ENCODE assay signal across 18 cellular contexts in genomic region chr6:3287308-3287707, GRCh38. TPM values are rescaled to one million over a fixed set of nuclear protein-coding genes. Genes with fewer than 3 reads are reported as not detected.
DNase-seq lines count a peak whose midpoint lies in the region; ATAC-seq and TF ChIP-seq lines count a peak whose summit lies in the region.
"Had no signal": no experiment of that assay in that cellular context is flagged by ENCODE, and none has a peak within 500 bp of the region (broad histone marks: within the 10 kb centered on the region; RNA-seq: fewer than 3 reads in every experiment).

No MANE protein-coding gene starts in this region.

- H3K4me3 Mint-ChIP-seq in WTC11, result no peak overlapping the region
- H3K4me3 Mint-ChIP-seq: CD8-positive, alpha-beta T cell had no signal

- intact Hi-C loops in sciatic nerve (cut with DNase I), result loop anchor here (10.0 kb wide), 1 partner anchor 167 kb away; the partner anchor contains the start of gene SLC22A23

- TF ChIP-seq CTCF in WTC11 (IDR thresholded peaks at IDR 0.05) (no peak), foreskin keratinocyte (conservative IDR thresholded peaks at IDR 0.05) (no peak)

- H3K9me3 Mint-ChIP-seq in WTC11, result no peaks in the 10 kb centered on the region
- H3K9me3 Mint-ChIP-seq: CD8-positive, alpha-beta T cell had no signal

- DNase-seq in activated effector memory CD4-positive, alpha-beta T cell treated with anti-CD3 and anti-CD28 coated beads, Interleukin-2, amount 50 U/mL, for 16 hours, result peak; percentile 50
- DNase-seq in activated effector memory CD4-positive, alpha-beta T cell treated with Interleukin-2 at 50 U/mL for 16 hours, result no peak
- DNase-seq in WTC11 (ENCODE audit: low spot score) (peak; percentile 1), foreskin keratinocyte (peak in 1 of 2 donors; percentile 25), sciatic nerve (ENCODE audit: low spot score) (peak; percentile 40), NCI-H1092 (lab: John Stamatoyannopoulos, UW) (no peak), superior temporal gyrus (ENCODE audit: extremely low spot score) (no peak)
- DNase-seq: CD8-positive, alpha-beta T cell; H7; MM.1S; NCI-H1105 treated with DMSO at 0.1 percent for 48 hours; NCI-H1694 treated with DMSO at 0.1 percent for 48 hours; NCI-H345; NCI-H526; NK-92 treated with Interleukin-12 subunit alpha and Interleukin-12 subunit beta, amount 100 ng/mL, for 24 hours; OCI-M1 had no signal

- H3K4me1 ChIP-seq in foreskin keratinocyte, result peaks cover 4% of the 10 kb centered on the region

- CTCF ChIA-PET in WTC11 (lab: Charles Lee), result interaction anchor here (0.7 kb wide), 2 partner anchors 66 to 282 kb away, joined by 3 to 4 read pairs; no protein-coding TSS in a partner anchor

- ATAC-seq in WTC11, result no peak
- peak; percentile 30 for ATAC-seq in foreskin keratinocyte
- ATAC-seq in sciatic nerve, result no peak
- no peak for ATAC-seq in GM21447 (IDR thresholded peaks at IDR 0.05; ENCODE audit: unreplicated experiment)
- ATAC-seq: CD8-positive, alpha-beta T cell had no signal

- peaks cover 3% of the 10 kb centered on the region for H3K27me3 ChIP-seq in foreskin keratinocyte
- H3K27me3 ChIP-seq: BLaER1 had no signal

- peaks cover 64% of the 10 kb centered on the region for H3K36me3 Mint-ChIP-seq in WTC11

- H3K27ac ChIP-seq in foreskin keratinocyte, result no peak overlapping the region
- H3K27ac ChIP-seq: BLaER1 had no signal

- H3K4me1 Mint-ChIP-seq in WTC11, result peaks cover 9% of the 10 kb centered on the region

- no peak overlapping the region for H3K27ac Mint-ChIP-seq in WTC11
- H3K27ac Mint-ChIP-seq: CD8-positive, alpha-beta T cell had no signal

- POLR2A ChIA-PET in WTC11 (lab: Charles Lee), result no interaction called here

- H3K27me3 Mint-ChIP-seq in WTC11 (ENCODE audit: low read depth), result no peaks in the 10 kb centered on the region

TF ChIP-seq in WTC11, 78 proteins besides CTCF, POLR2A, EP300 and RAD21:
- TF ChIP-seq OVOL2 (CRISPR knock-in tag; IDR thresholded peaks at IDR 0.05; ENCODE audit: borderline replicate concordance), result no peak
- no peak for TF ChIP-seq ZNF121 (CRISPR knock-in tag; IDR thresholded peaks at IDR 0.05)
- TF ChIP-seq KAT7 (CRISPR knock-in tag; IDR thresholded peaks at IDR 0.05; ENCODE audit: borderline replicate concordance), result no peak
- TF ChIP-seq, protein P1, sequence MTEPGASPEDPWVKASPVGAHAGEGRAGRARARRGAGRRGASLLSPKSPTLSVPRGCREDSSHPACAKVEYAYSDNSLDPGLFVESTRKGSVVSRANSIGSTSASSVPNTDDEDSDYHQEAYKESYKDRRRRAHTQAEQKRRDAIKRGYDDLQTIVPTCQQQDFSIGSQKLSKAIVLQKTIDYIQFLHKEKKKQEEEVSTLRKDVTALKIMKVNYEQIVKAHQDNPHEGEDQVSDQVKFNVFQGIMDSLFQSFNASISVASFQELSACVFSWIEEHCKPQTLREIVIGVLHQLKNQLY (CRISPR knock-in tag; IDR thresholded peaks at IDR 0.05), result no peak
- no peak for TF ChIP-seq TEAD1 (CRISPR knock-in tag; IDR thresholded peaks at IDR 0.05)
- TF ChIP-seq NR1H2 (CRISPR knock-in tag; IDR thresholded peaks at IDR 0.05), result no peak
- no peak for TF ChIP-seq ZNF416 (CRISPR knock-in tag; IDR thresholded peaks at IDR 0.05)
- TF ChIP-seq GRHL2 (CRISPR knock-in tag; IDR thresholded peaks at IDR 0.05; ENCODE audit: insufficient replicate concordance, severe bottlenecking), result no peak
- TF ChIP-seq JAZF1 (CRISPR knock-in tag; IDR thresholded peaks at IDR 0.05), result no peak
- TF ChIP-seq ELF4 (CRISPR knock-in tag; IDR thresholded peaks at IDR 0.05; ENCODE audit: low read depth), result no peak
- TF ChIP-seq CREM (CRISPR knock-in tag; IDR thresholded peaks at IDR 0.05), result no peak
- TF ChIP-seq SMAD3 (CRISPR knock-in tag; IDR thresholded peaks at IDR 0.05; ENCODE audit: borderline replicate concordance), result no peak
- TF ChIP-seq, protein P2, sequence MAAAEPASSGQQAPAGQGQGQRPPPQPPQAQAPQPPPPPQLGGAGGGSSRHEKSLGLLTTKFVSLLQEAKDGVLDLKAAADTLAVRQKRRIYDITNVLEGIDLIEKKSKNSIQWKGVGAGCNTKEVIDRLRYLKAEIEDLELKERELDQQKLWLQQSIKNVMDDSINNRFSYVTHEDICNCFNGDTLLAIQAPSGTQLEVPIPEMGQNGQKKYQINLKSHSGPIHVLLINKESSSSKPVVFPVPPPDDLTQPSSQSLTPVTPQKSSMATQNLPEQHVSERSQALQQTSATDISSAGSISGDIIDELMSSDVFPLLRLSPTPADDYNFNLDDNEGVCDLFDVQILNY (CRISPR knock-in tag; IDR thresholded peaks at IDR 0.05), result no peak
- TF ChIP-seq, protein P3, sequence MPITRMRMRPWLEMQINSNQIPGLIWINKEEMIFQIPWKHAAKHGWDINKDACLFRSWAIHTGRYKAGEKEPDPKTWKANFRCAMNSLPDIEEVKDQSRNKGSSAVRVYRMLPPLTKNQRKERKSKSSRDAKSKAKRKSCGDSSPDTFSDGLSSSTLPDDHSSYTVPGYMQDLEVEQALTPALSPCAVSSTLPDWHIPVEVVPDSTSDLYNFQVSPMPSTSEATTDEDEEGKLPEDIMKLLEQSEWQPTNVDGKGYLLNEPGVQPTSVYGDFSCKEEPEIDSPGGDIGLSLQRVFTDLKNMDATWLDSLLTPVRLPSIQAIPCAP (CRISPR knock-in tag; IDR thresholded peaks at IDR 0.05), result no peak
- TF ChIP-seq GTF2I (CRISPR knock-in tag; conservative IDR thresholded peaks at IDR 0.05), result no peak
- no peak for TF ChIP-seq ATF2 (CRISPR knock-in tag; IDR thresholded peaks at IDR 0.05; ENCODE audit: borderline replicate concordance, low read depth)
- TF ChIP-seq, protein P4, sequence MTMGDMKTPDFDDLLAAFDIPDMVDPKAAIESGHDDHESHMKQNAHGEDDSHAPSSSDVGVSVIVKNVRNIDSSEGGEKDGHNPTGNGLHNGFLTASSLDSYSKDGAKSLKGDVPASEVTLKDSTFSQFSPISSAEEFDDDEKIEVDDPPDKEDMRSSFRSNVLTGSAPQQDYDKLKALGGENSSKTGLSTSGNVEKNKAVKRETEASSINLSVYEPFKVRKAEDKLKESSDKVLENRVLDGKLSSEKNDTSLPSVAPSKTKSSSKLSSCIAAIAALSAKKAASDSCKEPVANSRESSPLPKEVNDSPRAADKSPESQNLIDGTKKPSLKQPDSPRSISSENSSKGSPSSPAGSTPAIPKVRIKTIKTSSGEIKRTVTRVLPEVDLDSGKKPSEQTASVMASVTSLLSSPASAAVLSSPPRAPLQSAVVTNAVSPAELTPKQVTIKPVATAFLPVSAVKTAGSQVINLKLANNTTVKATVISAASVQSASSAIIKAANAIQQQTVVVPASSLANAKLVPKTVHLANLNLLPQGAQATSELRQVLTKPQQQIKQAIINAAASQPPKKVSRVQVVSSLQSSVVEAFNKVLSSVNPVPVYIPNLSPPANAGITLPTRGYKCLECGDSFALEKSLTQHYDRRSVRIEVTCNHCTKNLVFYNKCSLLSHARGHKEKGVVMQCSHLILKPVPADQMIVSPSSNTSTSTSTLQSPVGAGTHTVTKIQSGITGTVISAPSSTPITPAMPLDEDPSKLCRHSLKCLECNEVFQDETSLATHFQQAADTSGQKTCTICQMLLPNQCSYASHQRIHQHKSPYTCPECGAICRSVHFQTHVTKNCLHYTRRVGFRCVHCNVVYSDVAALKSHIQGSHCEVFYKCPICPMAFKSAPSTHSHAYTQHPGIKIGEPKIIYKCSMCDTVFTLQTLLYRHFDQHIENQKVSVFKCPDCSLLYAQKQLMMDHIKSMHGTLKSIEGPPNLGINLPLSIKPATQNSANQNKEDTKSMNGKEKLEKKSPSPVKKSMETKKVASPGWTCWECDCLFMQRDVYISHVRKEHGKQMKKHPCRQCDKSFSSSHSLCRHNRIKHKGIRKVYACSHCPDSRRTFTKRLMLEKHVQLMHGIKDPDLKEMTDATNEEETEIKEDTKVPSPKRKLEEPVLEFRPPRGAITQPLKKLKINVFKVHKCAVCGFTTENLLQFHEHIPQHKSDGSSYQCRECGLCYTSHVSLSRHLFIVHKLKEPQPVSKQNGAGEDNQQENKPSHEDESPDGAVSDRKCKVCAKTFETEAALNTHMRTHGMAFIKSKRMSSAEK (CRISPR knock-in tag; IDR thresholded peaks at IDR 0.05; ENCODE audit: borderline replicate concordance), result no peak
- TF ChIP-seq ATF3 (CRISPR knock-in tag; conservative IDR thresholded peaks at IDR 0.05), result no peak

RNA-seq across cellular contexts. Expression of gene PSMG4, which starts 28.6 kb away (rescaled TPM):
- total RNA-seq in WTC11 (2021) (30.2 to 38.2 TPM (median 32.5 TPM) in 3 replicates), foreskin keratinocyte (19.2 and 20.1 TPM in 2 replicates), sciatic nerve (21.2 TPM)
- polyA plus RNA-seq in foreskin keratinocyte, result 25.1 and 32.0 TPM in 2 replicates

RNA-seq across cellular contexts. Expression of gene TUBB2B, which starts 59.9 kb away (rescaled TPM):
- total RNA-seq in WTC11 (2021), result 591 to 627 TPM (median 616 TPM) in 3 replicates
- total RNA-seq in foreskin keratinocyte, result 1.2 TPM in 1 of 2 replicates, not detected in the other
- polyA plus RNA-seq in foreskin keratinocyte, result 0.04 and 0.85 TPM in 2 replicates
- total RNA-seq in sciatic nerve, result 39.4 TPM

Comparison
In these comparisons a context has a peak if more than half of its experiments do, and no peak if none do; other contexts are left out.
1. DNase-seq: peak in activated effector memory CD4-positive, alpha-beta T cell treated with anti-CD3 and anti-CD28 coated beads, Interleukin-2, amount 50 U/mL, for 16 hours (single experiment), WTC11 (single experiment) and sciatic nerve (single experiment); none in activated effector memory CD4-positive, alpha-beta T cell treated with Interleukin-2 at 50 U/mL for 16 hours (single experiment), NCI-H1092 (single experiment) and superior temporal gyrus (single experiment).
2. RNA of gene TUBB2B, which starts 59.9 kb away (total RNA-seq): 591 to 627 TPM in WTC11 and 39.4 TPM in sciatic nerve (single experiment); 1.2 TPM in foreskin keratinocyte; every median in the first group is over 10 times any median in the second.